In genomic region chr2:26669099-26669498, GRCh38 we compare ENCODE assay signal across 16 cellular contexts. TPM values are rescaled to one million over a fixed set of nuclear protein-coding genes. Genes with fewer than 3 reads are reported as not detected.
"Had no signal": no experiment of that assay in that cellular context is flagged by ENCODE, and none has a peak within 500 bp of the region (broad histone marks: within the 10 kb centered on the region; RNA-seq: fewer than 3 reads in every experiment).

No MANE protein-coding gene starts in this region.

- H3K27me3 ChIP-seq: adrenal gland had no signal

- H3K9me3 Mint-ChIP-seq: activated naive CD4-positive, alpha-beta T cell treated with anti-CD3 and anti-CD28 coated beads for 36 hours; activated T-helper 2 cell treated with anti-CD3 and anti-CD28 coated beads, Interferon-gamma antibody, Interleukin-2, Interleukin-4, amounts not matched to agents 10 μg/mL and 5 μg/mL and 100 μg/mL, durations not matched to agents 14 hours and 24 hours and 36 hours had no signal

- H3K36me3 ChIP-seq: adrenal gland, transverse colon had no signal

- DNase-seq: activated naive CD4-positive, alpha-beta T cell treated with anti-CD3 and anti-CD28 coated beads for 36 hours; activated T-cell treated with anti-CD3 and anti-CD28 coated beads for 4 hours; kidney; left ventricle myocardium superior; naive thymus-derived CD8-positive, alpha-beta T cell; psoas muscle; stimulated activated naive B cell treated with anti-CD40 and anti-IgM and Interleukin-4, amounts not matched to agents 10 μg/mL and 1 μg/mL and 100 μg/mL, for 72 hours; substantia nigra; transverse colon had no signal

- ATAC-seq: esophagus mucosa; left ventricle myocardium superior; naive thymus-derived CD8-positive, alpha-beta T cell; psoas muscle; stimulated activated naive B cell treated with anti-CD40 and anti-IgM and Interleukin-4, amounts not matched to agents 10 μg/mL and 1 μg/mL and 100 μg/mL, for 72 hours had no signal

- H3K9me3 ChIP-seq: adrenal gland, transverse colon had no signal

- H3K27ac Mint-ChIP-seq: activated naive CD4-positive, alpha-beta T cell treated with anti-CD3 and anti-CD28 coated beads for 36 hours; activated T-helper 2 cell treated with anti-CD3 and anti-CD28 coated beads, Interferon-gamma antibody, Interleukin-2, Interleukin-4, amounts not matched to agents 10 μg/mL and 5 μg/mL and 100 μg/mL, durations not matched to agents 14 hours and 24 hours and 36 hours; memory B cell; naive thymus-derived CD8-positive, alpha-beta T cell; stimulated activated naive B cell treated with anti-CD40 and anti-IgM and Interleukin-4, amounts not matched to agents 10 μg/mL and 1 μg/mL and 100 μg/mL, for 72 hours had no signal

- H3K36me3 Mint-ChIP-seq: stimulated activated naive B cell treated with anti-CD40 and anti-IgM and Interleukin-4, amounts not matched to agents 10 μg/mL and 1 μg/mL and 100 μg/mL, for 72 hours had no signal

- FAIRE-seq: kidney had no signal

- H3K4me1 ChIP-seq: adrenal gland, psoas muscle, transverse colon had no signal

- H3K4me1 Mint-ChIP-seq: memory B cell; naive thymus-derived CD8-positive, alpha-beta T cell; stimulated activated naive B cell treated with anti-CD40 and anti-IgM and Interleukin-4, amounts not matched to agents 10 μg/mL and 1 μg/mL and 100 μg/mL, for 72 hours had no signal

- H3K27ac ChIP-seq: adrenal gland, psoas muscle, transverse colon had no signal

- H3K4me3 ChIP-seq: adrenal gland, psoas muscle, transverse colon had no signal

- H3K4me3 Mint-ChIP-seq: activated naive CD4-positive, alpha-beta T cell treated with anti-CD3 and anti-CD28 coated beads for 36 hours; memory B cell; stimulated activated naive B cell treated with anti-CD40 and anti-IgM and Interleukin-4, amounts not matched to agents 10 μg/mL and 1 μg/mL and 100 μg/mL, for 72 hours had no signal

RNA-seq across cellular contexts. Expression of gene KCNK3, which starts 23.4 kb away (rescaled TPM):
- total RNA-seq: activated CD8-positive, alpha-beta memory T cell treated with anti-CD3 and anti-CD28 coated beads for 36 hours; activated naive CD4-positive, alpha-beta T cell treated with anti-CD3 and anti-CD28 coated beads for 36 hours; activated T-helper 2 cell treated with anti-CD3 and anti-CD28 coated beads, Interferon-gamma antibody, Interleukin-2, Interleukin-4, amounts not matched to agents 10 μg/mL and 5 μg/mL and 100 μg/mL, durations not matched to agents 14 hours and 24 hours and 36 hours; naive thymus-derived CD8-positive, alpha-beta T cell had no signal
- polyA plus RNA-seq: naive thymus-derived CD8-positive, alpha-beta T cell had no signal

RNA-seq across cellular contexts. Expression of gene CIB4, which starts 27.9 kb away (rescaled TPM):
- total RNA-seq: activated CD8-positive, alpha-beta memory T cell treated with anti-CD3 and anti-CD28 coated beads for 36 hours; activated naive CD4-positive, alpha-beta T cell treated with anti-CD3 and anti-CD28 coated beads for 36 hours; activated T-helper 2 cell treated with anti-CD3 and anti-CD28 coated beads, Interferon-gamma antibody, Interleukin-2, Interleukin-4, amounts not matched to agents 10 μg/mL and 5 μg/mL and 100 μg/mL, durations not matched to agents 14 hours and 24 hours and 36 hours; esophagus mucosa; kidney; left ventricle myocardium superior; mucosa of gallbladder; naive thymus-derived CD8-positive, alpha-beta T cell; omental fat pad; psoas muscle; transverse colon had no signal
- polyA plus RNA-seq: naive thymus-derived CD8-positive, alpha-beta T cell; psoas muscle had no signal
